Comparison of ENCODE assay signal across 1 cellular context in genomic region chr7:101487753-101488152, GRCh38.
A peak's percentile ranks its signal among the peaks of the same experiment; 100 is the strongest.
TF ChIP-seq lines count a peak whose summit lies in the region.

No MANE protein-coding gene starts in this region.

TF ChIP-seq in WTC11, 78 proteins besides CTCF, POLR2A, EP300 and RAD21:
- TF ChIP-seq ETV6 (CRISPR knock-in tag; IDR thresholded peaks at IDR 0.05) (no peak), ZNF121 (CRISPR knock-in tag; IDR thresholded peaks at IDR 0.05) (peak; percentile 89)
